ENCODE assay signal across 23 cellular contexts in genomic region chr7:29332875-29333482, GRCh38.
DNase-seq lines count a peak whose midpoint lies in the region; TF ChIP-seq lines count a peak whose summit lies in the region.
"Had no signal": no experiment of that assay in that cellular context is flagged by ENCODE, and none has a peak within 500 bp of the region (broad histone marks: within the 10 kb centered on the region; RNA-seq: fewer than 3 reads in every experiment).

No MANE protein-coding gene starts in this region.

- H3K27me3 Mint-ChIP-seq in H9 (ENCODE audit: low read depth), result no peaks in the 10 kb centered on the region
- H3K27me3 Mint-ChIP-seq in nephron (ENCODE audit: low read depth), result peaks cover 11% of the 10 kb centered on the region
- peaks cover 20% of the 10 kb centered on the region for H3K27me3 Mint-ChIP-seq in osteocyte (ENCODE audit: unreplicated experiment)

- no peak overlapping the region for H2BK5ac ChIP-seq in H9 (ENCODE audit: insufficient read length, low read length)

- H4K20me1 ChIP-seq in BLaER1 treated with 17β-estradiol and CSF1 and Interleukin-3, amounts not matched to agents 10 nM and 100 nM, result no peaks in the 10 kb centered on the region; a peak in 1 of 22 replicates
- no peaks in the 10 kb centered on the region for H4K20me1 ChIP-seq in H9 (ENCODE audit: control insufficient read depth, insufficient read depth, insufficient read length)

- H3K79me1 ChIP-seq in H9 (ENCODE audit: insufficient read depth, low read depth, low read length, poor library complexity, severe bottlenecking), result no peaks in the 10 kb centered on the region

- no peak overlapping the region; a peak in 1 of 22 replicates for H3K9ac ChIP-seq in BLaER1 treated with 17β-estradiol and CSF1 and Interleukin-3, amounts not matched to agents 10 nM and 100 nM
- no peak overlapping the region for H3K9ac ChIP-seq in H9 (ENCODE audit: extremely low read depth, insufficient read length, low read length)

- no peak overlapping the region for H2BK12ac ChIP-seq in H9 (ENCODE audit: insufficient read length, low read depth, low read length)

- H3K23ac ChIP-seq in H9 (ENCODE audit: insufficient read length, low read depth, low read length), result no peak overlapping the region

- no peak overlapping the region for H2AFZ ChIP-seq in H9 (ENCODE audit: low read length)
- H2AFZ ChIP-seq: hepatocyte, PC-9 had no signal

- peak overlapping the region in 9 of 11 experiments; percentile 60 to 88 (median 75); a peak in 16 of 22 replicates for H3K4me2 ChIP-seq in BLaER1 treated with 17β-estradiol and CSF1 and Interleukin-3, amounts not matched to agents 10 nM and 100 nM
- no peak overlapping the region for H3K4me2 ChIP-seq in H9 (ENCODE audit: insufficient read depth, insufficient read length, low read length)
- H3K4me2 ChIP-seq: hepatocyte, PC-9 had no signal

- no peaks in the 10 kb centered on the region for H3K9me3 ChIP-seq in BLaER1 treated with 17β-estradiol and CSF1 and Interleukin-3, amounts not matched to agents 10 nM and 100 nM (replicated peaks in 1 of 11)
- no peaks in the 10 kb centered on the region for H3K9me3 ChIP-seq in H9 (ENCODE audit: control insufficient read depth, low read depth, low read length)
- H3K9me3 ChIP-seq: thyroid gland had no signal

- H2BK120ac ChIP-seq in H9 (ENCODE audit: low read depth, low read length, poor library complexity, severe bottlenecking), result no peak overlapping the region

- H3K36me3 Mint-ChIP-seq in H9 (ENCODE audit: insufficient read depth in 1 of 3, low read depth in 3 of 3) (no peaks in the 10 kb centered on the region), nephron (ENCODE audit: low read depth) (no peaks in the 10 kb centered on the region), osteocyte (ENCODE audit: unreplicated experiment) (no peaks in the 10 kb centered on the region)
- H3K36me3 Mint-ChIP-seq: naive thymus-derived CD8-positive, alpha-beta T cell; stimulated activated memory B cell treated with anti-CD40 and anti-IgM and Interleukin-4, amounts not matched to agents 10 μg/mL and 1 μg/mL and 100 μg/mL, for 72 hours; WTC11 had no signal

- H3K27ac Mint-ChIP-seq in H9 (peak overlapping the region in 1 of 3 experiments; percentile 42; a peak in 1 of 7 replicates), nephron (peak overlapping the region; percentile 2 to 41 (median 9)), osteocyte (ENCODE audit: unreplicated experiment) (no peak overlapping the region)
- H3K27ac Mint-ChIP-seq: activated CD4-positive, alpha-beta memory T cell treated with anti-CD3 and anti-CD28 coated beads, Interleukin-2, amount 10 ng/mL, durations not matched to agents 7 days and 5 days; stimulated activated memory B cell treated with anti-CD40 and anti-IgM and Interleukin-4, amounts not matched to agents 10 μg/mL and 1 μg/mL and 100 μg/mL, for 72 hours; T-helper 2 cell treated with Interferon-gamma antibody and Interleukin-4, amounts not matched to agents 5 μg/mL and 100 μg/mL, for 36 hours; WTC11 had no signal

- H3K18ac ChIP-seq in H9 (ENCODE audit: insufficient read length, low read depth, low read length), result no peak overlapping the region

- no peak overlapping the region for H2BK20ac ChIP-seq in H9 (ENCODE audit: low read depth, low read length, poor library complexity, severe bottlenecking)

- H3K27ac ChIP-seq in BLaER1 treated with 17β-estradiol and CSF1 and Interleukin-3, amounts not matched to agents 10 nM and 100 nM, result peak overlapping the region in 4 of 11 experiments; percentile 12 to 92 (median 67); a peak in 6 of 22 replicates
- no peak overlapping the region for H3K27ac ChIP-seq in H9 (ENCODE audit: insufficient read length, low read depth, low read length)
- peak overlapping the region; percentile 60 for H3K27ac ChIP-seq in caudate nucleus (ENCODE audit: low read depth, low read length)
- H3K27ac ChIP-seq: cardiac muscle cell, epithelial cell of prostate, hepatocyte, PC-9, thyroid gland had no signal

- peaks cover 48 to 100% (median 97%) of the 10 kb centered on the region in 10 experiments for H3K4me1 ChIP-seq in BLaER1 treated with 17β-estradiol and CSF1 and Interleukin-3, amounts not matched to agents 10 nM and 100 nM
- H3K4me1 ChIP-seq in H9 (ENCODE audit: insufficient read depth, low read length), result no peaks in the 10 kb centered on the region

- TF ChIP-seq CTCF in H9 (conservative IDR thresholded peaks at IDR 0.05) (no peak), nephron (IDR thresholded peaks at IDR 0.05; ENCODE audit: unreplicated experiment in 3 of 3) (no peak), osteocyte (IDR thresholded peaks at IDR 0.05) (no peak)

- WGBS in H9 (ENCODE audit: extremely low coverage, insufficient read length, low lambda C conversion rate), result no CpG with 5 or more reads among the region's 9 CpGs

- no peak overlapping the region for H3K4ac ChIP-seq in H9 (ENCODE audit: low read depth, low read length)

- H2AK5ac ChIP-seq in H9 (ENCODE audit: insufficient read length, low read length), result no peak overlapping the region

- no peaks in the 10 kb centered on the region for H3K36me3 ChIP-seq in BLaER1 treated with 17β-estradiol and CSF1 and Interleukin-3, amounts not matched to agents 10 nM and 100 nM
- H3K36me3 ChIP-seq: cardiac muscle cell, thyroid gland had no signal

- no peak for DNase-seq in H9
- DNase-seq in caudate nucleus (lab: John Stamatoyannopoulos, UW), result peak in 7 of 61 donors; percentile 4 to 47 (median 22)
- DNase-seq in osteocyte (ENCODE audit: extremely low spot score, unreplicated experiment), result no peak
- DNase-seq in NOMO-1 treated with DMSO at 0.1 percent for 48 hours (lab: John Stamatoyannopoulos, UW; ENCODE audit: unreplicated experiment), result no peak
- DNase-seq in SW480 (ENCODE audit: low spot score), result no peak
- DNase-seq: activated CD4-positive, alpha-beta memory T cell treated with anti-CD3 and anti-CD28 coated beads, Interleukin-2, amount 10 ng/mL, durations not matched to agents 7 days and 5 days; activated T-cell treated with anti-CD3 and anti-CD28 coated beads for 4 hours; amniotic stem cell; HCEC 1CT; KG1; MV-4-11; naive thymus-derived CD8-positive, alpha-beta T cell; PC-9; thyroid gland had no signal

- H4K5ac ChIP-seq in H9 (ENCODE audit: insufficient read length, low read depth, low read length), result no peak overlapping the region

- H3T11ph ChIP-seq in H9 (ENCODE audit: low read length), result no peak overlapping the region

- no peak overlapping the region for H2BK15ac ChIP-seq in H9 (ENCODE audit: low read depth, low read length)

- no peak overlapping the region for H3K14ac ChIP-seq in H9 (ENCODE audit: insufficient read depth, low read length)

- H3K56ac ChIP-seq in H9 (ENCODE audit: insufficient read length, low read depth, low read length), result no peak overlapping the region

- H3K4me1 Mint-ChIP-seq in H9 (peaks cover 3% of the 10 kb centered on the region in 2 experiments; a peak in 3 of 4 replicates), nephron (peaks cover 55% of the 10 kb centered on the region), osteocyte (ENCODE audit: unreplicated experiment) (peaks cover 2% of the 10 kb centered on the region)

- peak overlapping the region; percentile 35 for H4K91ac ChIP-seq in H9 (ENCODE audit: insufficient read length, low read depth, low read length)

- no peaks in the 10 kb centered on the region for H3K23me2 ChIP-seq in H9 (ENCODE audit: insufficient read length, low read depth, low read length, poor library complexity, severe bottlenecking)

- H3K27me3 ChIP-seq in BLaER1 treated with 17β-estradiol and CSF1 and Interleukin-3, amounts not matched to agents 10 nM and 100 nM, result peaks cover 0 to 77% (median 0%) of the 10 kb centered on the region in 11 experiments; a peak in 4 of 22 replicates
- H3K27me3 ChIP-seq in H9 (ENCODE audit: insufficient read depth, low read length), result no peaks in the 10 kb centered on the region
- H3K27me3 ChIP-seq: hepatocyte, thyroid gland had no signal

- H3K4me3 Mint-ChIP-seq in H9 (no peak overlapping the region), nephron (no peak overlapping the region), osteocyte (ENCODE audit: unreplicated experiment) (no peak overlapping the region)
- H3K4me3 Mint-ChIP-seq: activated CD4-positive, alpha-beta memory T cell treated with anti-CD3 and anti-CD28 coated beads, Interleukin-2, amount 10 ng/mL, durations not matched to agents 7 days and 5 days; naive thymus-derived CD8-positive, alpha-beta T cell; stimulated activated memory B cell treated with anti-CD40 and anti-IgM and Interleukin-4, amounts not matched to agents 10 μg/mL and 1 μg/mL and 100 μg/mL, for 72 hours; T-helper 2 cell treated with Interferon-gamma antibody and Interleukin-4, amounts not matched to agents 5 μg/mL and 100 μg/mL, for 36 hours; WTC11 had no signal

- no peak overlapping the region for H3K4me3 ChIP-seq in BLaER1 treated with 17β-estradiol and CSF1 and Interleukin-3, amounts not matched to agents 10 nM and 100 nM
- H3K4me3 ChIP-seq: cardiac muscle cell, hepatocyte, lung, PC-9, thyroid gland had no signal

- no peaks in the 10 kb centered on the region; a peak in 1 of 5 replicates for H3K9me3 Mint-ChIP-seq in H9
- no peaks in the 10 kb centered on the region for H3K9me3 Mint-ChIP-seq in nephron
- H3K9me3 Mint-ChIP-seq in osteocyte (ENCODE audit: unreplicated experiment), result no peaks in the 10 kb centered on the region
- H3K9me3 Mint-ChIP-seq: activated CD4-positive, alpha-beta memory T cell treated with anti-CD3 and anti-CD28 coated beads, Interleukin-2, amount 10 ng/mL, durations not matched to agents 7 days and 5 days; naive thymus-derived CD8-positive, alpha-beta T cell; stimulated activated memory B cell treated with anti-CD40 and anti-IgM and Interleukin-4, amounts not matched to agents 10 μg/mL and 1 μg/mL and 100 μg/mL, for 72 hours; T-helper 2 cell treated with Interferon-gamma antibody and Interleukin-4, amounts not matched to agents 5 μg/mL and 100 μg/mL, for 36 hours; WTC11 had no signal

- no peaks in the 10 kb centered on the region for H3K79me2 ChIP-seq in H9 (ENCODE audit: insufficient read depth, low read length)
- H3K79me2 ChIP-seq: hepatocyte had no signal

- H4K8ac ChIP-seq in H9 (replicated peaks; ENCODE audit: insufficient read length, low read depth, low read length), result no peak overlapping the region
